ENCODE assay signal across 21 cellular contexts in the genomic region with DNA sequence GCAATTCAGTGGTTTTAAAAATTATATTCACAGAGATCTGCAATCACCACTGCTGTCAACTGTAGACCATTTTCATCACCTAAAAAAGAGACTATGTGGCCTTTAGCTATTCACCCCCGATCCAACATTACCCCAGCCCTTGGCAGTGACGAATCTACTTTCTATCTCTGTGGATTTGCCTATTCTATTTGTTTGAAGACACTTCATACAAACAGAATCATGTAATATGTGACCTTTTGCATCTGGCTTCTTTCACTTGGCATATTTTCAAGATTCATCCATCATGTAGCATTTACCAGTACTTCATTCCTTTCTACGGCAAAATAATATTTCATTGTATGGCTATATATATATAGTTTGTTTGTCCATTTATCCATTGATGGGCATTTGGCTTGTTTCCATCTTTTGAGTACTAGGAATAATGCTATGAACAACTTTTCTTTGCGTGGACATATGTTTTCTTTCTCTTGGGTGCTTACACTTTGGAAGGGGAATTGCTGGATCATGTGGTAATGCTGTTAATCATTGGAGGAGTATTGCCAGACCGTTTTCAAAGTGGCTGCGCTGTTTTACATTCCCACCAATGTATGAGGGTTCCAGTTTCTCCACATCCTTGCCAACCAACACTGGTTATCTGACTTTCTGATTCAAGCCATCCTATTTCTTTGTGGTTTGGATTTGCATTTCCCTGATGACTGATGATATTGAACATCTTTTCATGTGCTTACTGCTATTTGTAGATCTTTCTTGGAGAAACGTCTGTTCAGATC. TPM values are rescaled to one million over a fixed set of nuclear protein-coding genes. Genes with fewer than 3 reads are reported as not detected.
DNase-seq lines count a peak whose midpoint lies in the region; ATAC-seq and TF ChIP-seq lines count a peak whose summit lies in the region.
"Had no signal": no experiment of that assay in that cellular context is flagged by ENCODE, and none has a peak within 500 bp of the region (broad histone marks: within the 10 kb centered on the region; RNA-seq: fewer than 3 reads in every experiment).

No MANE protein-coding gene starts in this region.

- peak overlapping the region; percentile 72 for H3K4me3 ChIP-seq in adipocyte (ENCODE audit: low read length)
- no peak overlapping the region for H3K4me3 ChIP-seq in fibroblast of villous mesenchyme (ENCODE audit: low read depth, low read length)
- H3K4me3 ChIP-seq in stomach smooth muscle (ENCODE audit: low read length in 2 of 2), result peak overlapping the region in 1 of 2 donors; percentile 47
- no peak overlapping the region for H3K4me3 ChIP-seq in tibial nerve
- H3K4me3 ChIP-seq: lower lobe of right lung, prostate gland had no signal

- peak; percentile 16 for DNase-seq in ELR (ENCODE audit: low read depth)
- DNase-seq in adipocyte (ENCODE audit: low read depth), result peak; percentile 32
- peak; percentile 75 for DNase-seq in fibroblast of villous mesenchyme (ENCODE audit: low read depth)
- no peak for DNase-seq in DMS114 treated with DMSO at 0.1 percent for 48 hours (lab: John Stamatoyannopoulos, UW; ENCODE audit: unreplicated experiment)
- no peak for DNase-seq in T-helper 17 cell
- no peak for DNase-seq in tibial nerve (ENCODE audit: low spot score in 2 of 2)
- DNase-seq: CD4-positive, CD25-positive, alpha-beta regulatory T cell; dermis blood vessel endothelial cell; DMS79 treated with DMSO at 0.1 percent for 48 hours; foreskin keratinocyte; lower lobe of right lung; NCI-H2029; PC-3; SW 1271 had no signal

- H3K36me3 Mint-ChIP-seq in T-helper 17 cell (ENCODE audit: low read depth), result no peaks in the 10 kb centered on the region
- H3K36me3 Mint-ChIP-seq: CD4-positive, CD25-positive, alpha-beta regulatory T cell; natural killer cell treated with Interleukin-12 subunit alpha and Interleukin-12 subunit beta and Interleukin-15 and Interleukin-18, amount 100 ng/mL, for 72 hours had no signal

- no peaks in the 10 kb centered on the region for H3K27me3 ChIP-seq in adipocyte (replicated peaks; ENCODE audit: control insufficient read depth, insufficient read depth, low read length)
- H3K27me3 ChIP-seq in stomach smooth muscle (ENCODE audit: control insufficient read depth in 1 of 2, insufficient read depth in 2 of 2, low read length in 2 of 2), result no peaks in the 10 kb centered on the region
- no peaks in the 10 kb centered on the region for H3K27me3 ChIP-seq in tibial nerve

- H3K9me3 ChIP-seq in adipocyte (ENCODE audit: control insufficient read depth, low read length) (no peaks in the 10 kb centered on the region), stomach smooth muscle (ENCODE audit: control insufficient read depth in 2 of 2, low read length in 2 of 2) (no peaks in the 10 kb centered on the region), T-helper 17 cell (ENCODE audit: control insufficient read depth, low read length, poor library complexity, severe bottlenecking) (no peaks in the 10 kb centered on the region), tibial nerve (no peaks in the 10 kb centered on the region)
- H3K9me3 ChIP-seq: lower lobe of right lung, prostate gland had no signal

- peaks cover 7% of the 10 kb centered on the region for H3K27me3 Mint-ChIP-seq in T-helper 17 cell
- H3K27me3 Mint-ChIP-seq: activated T-helper 17 cell treated with anti-CD3 and anti-CD28 coated beads, Interleukin-2, amount 50 U/mL, for 72 hours; natural killer cell treated with Interleukin-12 subunit alpha and Interleukin-12 subunit beta and Interleukin-15 and Interleukin-18, amount 100 ng/mL, for 72 hours had no signal

- H3K4me1 ChIP-seq in adipocyte (ENCODE audit: control insufficient read depth, insufficient read depth, low read length) (peaks cover 31% of the 10 kb centered on the region), stomach smooth muscle (ENCODE audit: control insufficient read depth, insufficient read depth, low read length) (peaks cover 32% of the 10 kb centered on the region), tibial nerve (peaks cover 0 to 15% (median 0%) of the 10 kb centered on the region in 4 donors)
- H3K4me1 ChIP-seq: foreskin keratinocyte, lower lobe of right lung, prostate gland had no signal

- H3K4me1 Mint-ChIP-seq in T-helper 17 cell, result peaks cover 7% of the 10 kb centered on the region
- H3K4me1 Mint-ChIP-seq: activated T-helper 17 cell treated with anti-CD3 and anti-CD28 coated beads, Interleukin-2, amount 50 U/mL, for 72 hours; CD4-positive, CD25-positive, alpha-beta regulatory T cell had no signal

- H3K27ac Mint-ChIP-seq in T-helper 17 cell, result no peak overlapping the region
- H3K27ac Mint-ChIP-seq: activated T-helper 17 cell treated with anti-CD3 and anti-CD28 coated beads, Interleukin-2, amount 50 U/mL, for 72 hours; CD4-positive, CD25-positive, alpha-beta regulatory T cell; natural killer cell treated with Interleukin-12 subunit alpha and Interleukin-12 subunit beta and Interleukin-15 and Interleukin-18, amount 100 ng/mL, for 72 hours had no signal

- 42 to 53% methylated on average over 7 of the region's 7 CpGs for WGBS in tibial nerve, 2 donors

- no peaks in the 10 kb centered on the region for H3K36me3 ChIP-seq in adipocyte (ENCODE audit: control insufficient read depth, insufficient read depth, low read length, severe bottlenecking)
- H3K36me3 ChIP-seq in stomach smooth muscle (ENCODE audit: control insufficient read depth in 2 of 2, insufficient read depth in 2 of 2, low read length in 2 of 2), result no peaks in the 10 kb centered on the region
- H3K36me3 ChIP-seq in tibial nerve, result no peaks in the 10 kb centered on the region
- H3K36me3 ChIP-seq: lower lobe of right lung, prostate gland had no signal

- ATAC-seq in T-helper 17 cell (no peak), GM19397 (IDR thresholded peaks at IDR 0.05; ENCODE audit: unreplicated experiment) (no peak)
- ATAC-seq: activated T-helper 17 cell treated with anti-CD3 and anti-CD28 coated beads, Interleukin-2, amount 50 U/mL, for 72 hours; foreskin keratinocyte; lower lobe of right lung; natural killer cell treated with Interleukin-12 subunit alpha and Interleukin-12 subunit beta and Interleukin-15 and Interleukin-18, amount 100 ng/mL, for 72 hours had no signal

- no peak overlapping the region for H3K9ac ChIP-seq in adipocyte (ENCODE audit: low read length)
- no peak overlapping the region for H3K9ac ChIP-seq in stomach smooth muscle (ENCODE audit: low read length in 2 of 2)

- H3K27ac ChIP-seq in stomach smooth muscle (ENCODE audit: low read length) (peak overlapping the region; percentile 41), tibial nerve (no peak overlapping the region)
- H3K27ac ChIP-seq: foreskin keratinocyte, lower lobe of right lung, prostate gland, VCaP had no signal

- no peak for TF ChIP-seq POLR2A in tibial nerve (IDR thresholded peaks at IDR 0.05)

- no peak for TF ChIP-seq EP300 in tibial nerve (IDR thresholded peaks at IDR 0.05)

- H3K4me3 Mint-ChIP-seq in T-helper 17 cell, result no peak overlapping the region
- H3K4me3 Mint-ChIP-seq: activated T-helper 17 cell treated with anti-CD3 and anti-CD28 coated beads, Interleukin-2, amount 50 U/mL, for 72 hours; CD4-positive, CD25-positive, alpha-beta regulatory T cell; natural killer cell treated with Interleukin-12 subunit alpha and Interleukin-12 subunit beta and Interleukin-15 and Interleukin-18, amount 100 ng/mL, for 72 hours had no signal

- TF ChIP-seq CTCF in fibroblast of villous mesenchyme (IDR thresholded peaks at IDR 0.05; ENCODE audit: insufficient read depth, low read depth, low read length) (no peak), tibial nerve (IDR thresholded peaks at IDR 0.05) (no peak)

RNA-seq across cellular contexts. Expression of a gene that starts 22.3 kb away (rescaled TPM):
- total RNA-seq in fibroblast of villous mesenchyme (0.86 and 1.6 TPM in 2 replicates), T-helper 17 cell (not detected), tibial nerve (10 to 100 TPM in 1 of 4 donors, 1 to 10 TPM in 3; 4.2 to 12.1 (median 7.4) TPM)
- total RNA-seq: CD4-positive, CD25-positive, alpha-beta regulatory T cell; foreskin keratinocyte; subcutaneous adipose tissue had no signal

Comparison
In these comparisons a context has a peak if more than half of its experiments do, and no peak if none do; other contexts are left out.
1. DNase-seq: peak in ELR (single experiment), adipocyte (single experiment) and fibroblast of villous mesenchyme (single experiment); none in DMS114 treated with DMSO at 0.1 percent for 48 hours (single experiment), T-helper 17 cell (0 of 3) and tibial nerve (0 of 2).